12 cellular contexts compared by ENCODE assay signal in the genomic region with DNA sequence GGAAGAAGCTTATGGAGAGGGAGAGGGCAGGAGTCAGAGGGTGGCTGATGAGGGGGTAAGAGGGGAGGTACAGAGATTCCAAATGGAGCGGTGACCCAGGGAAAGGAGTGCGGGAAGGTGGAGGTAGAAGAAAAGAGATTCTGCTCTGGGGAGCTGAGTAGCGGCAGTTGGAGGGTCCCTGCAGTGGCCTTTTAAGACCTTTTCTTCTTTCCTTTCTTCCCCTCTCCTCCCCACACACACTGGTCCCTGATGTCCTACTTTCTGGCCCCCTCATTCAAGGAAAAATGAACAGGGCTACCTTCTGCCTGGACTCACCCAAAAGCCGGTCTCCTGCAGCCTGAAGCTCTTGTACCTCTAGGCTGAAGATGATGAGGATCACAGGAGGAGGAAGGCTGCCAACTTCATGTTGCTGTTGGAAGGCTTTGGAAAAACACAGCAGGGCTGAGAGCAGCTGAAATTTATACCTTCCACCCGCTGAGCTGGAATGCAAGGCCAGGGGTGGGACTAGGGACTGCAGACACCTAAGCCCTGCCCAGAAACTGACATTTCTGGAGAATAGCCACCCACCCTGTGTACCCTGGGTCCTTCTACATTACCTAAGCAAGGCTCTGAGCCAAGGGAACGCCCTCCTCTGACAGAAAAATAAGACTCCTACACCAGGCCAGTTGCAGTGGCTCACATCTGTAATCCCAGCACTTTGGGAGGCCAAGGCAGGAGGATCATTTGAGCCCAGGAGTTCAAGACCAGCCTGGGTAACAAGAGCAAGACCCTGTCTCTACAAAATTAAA. TPM values are rescaled to one million over a fixed set of nuclear protein-coding genes. Genes with fewer than 3 reads are reported as not detected.
DNase-seq lines count a peak whose midpoint lies in the region; ATAC-seq and TF ChIP-seq lines count a peak whose summit lies in the region.
"Had no signal": no experiment of that assay in that cellular context is flagged by ENCODE, and none has a peak within 500 bp of the region (broad histone marks: within the 10 kb centered on the region; RNA-seq: fewer than 3 reads in every experiment).

No MANE protein-coding gene starts in this region.

- peaks cover 0 to 5% (median 0%) of the 10 kb centered on the region in 7 donors for H3K4me1 Mint-ChIP-seq in naive thymus-derived CD4-positive, alpha-beta T cell
- no peaks in the 10 kb centered on the region for H3K4me1 Mint-ChIP-seq in T-helper 2 cell treated with Interferon-gamma antibody and Interleukin-4, amounts not matched to agents 5 μg/mL and 100 μg/mL, for 36 hours (ENCODE audit: low read depth)

- peaks cover 0 to 12% (median 6%) of the 10 kb centered on the region in 11 donors for H3K9me3 Mint-ChIP-seq in naive thymus-derived CD4-positive, alpha-beta T cell
- no peaks in the 10 kb centered on the region for H3K9me3 Mint-ChIP-seq in T-helper 2 cell treated with Interferon-gamma antibody and Interleukin-4, amounts not matched to agents 5 μg/mL and 100 μg/mL, for 36 hours

- peaks cover 21% of the 10 kb centered on the region for H3K79me2 ChIP-seq in osteoblast (ENCODE audit: insufficient read depth, low read length)
- no peaks in the 10 kb centered on the region for H3K79me2 ChIP-seq in MM.1S (ENCODE audit: low read length)

- POLR2A ChIA-PET in naive thymus-derived CD4-positive, alpha-beta T cell (lab: Charles Lee): no interaction called here

- peaks cover 0 to 32% (median 10%) of the 10 kb centered on the region in 5 donors for H3K27me3 Mint-ChIP-seq in naive thymus-derived CD4-positive, alpha-beta T cell
- peaks cover 29% of the 10 kb centered on the region for H3K27me3 Mint-ChIP-seq in T-helper 2 cell treated with Interferon-gamma antibody and Interleukin-4, amounts not matched to agents 5 μg/mL and 100 μg/mL, for 36 hours (ENCODE audit: low read depth)

- peak overlapping the region; percentile 44 for H3K4me2 ChIP-seq in osteoblast (ENCODE audit: insufficient read depth, low read length)
- no peak overlapping the region for H3K4me2 ChIP-seq in MM.1S (ENCODE audit: low read depth, low read length)

- peak overlapping the region; percentile 77 for H3K27ac ChIP-seq in osteoblast (ENCODE audit: low read depth, low read length)
- H3K27ac ChIP-seq in naive thymus-derived CD4-positive, alpha-beta T cell (ENCODE audit: low read depth, low read length): no peak overlapping the region
- H3K27ac ChIP-seq in MM.1S (ENCODE audit: low read length): no peak overlapping the region

- no peaks in the 10 kb centered on the region for H3K9me2 ChIP-seq in MM.1S (replicated peaks; ENCODE audit: insufficient read depth, low read length)

- DNase-seq in CD1c-positive myeloid dendritic cell (ENCODE audit: extremely low spot score) (peak; percentile 56), NCI-H2029 treated with DMSO at 0.1 percent for 48 hours (lab: John Stamatoyannopoulos, UW) (peak; percentile 11), dedifferentiated amniotic fluid mesenchymal stem cell (ENCODE audit: extremely low spot score) (peak; percentile 59), osteoblast (ENCODE audit: insufficient read length, low spot score, missing footprints) (no peak), MM.1S (no peak)
- no peak for DNase-seq in naive thymus-derived CD4-positive, alpha-beta T cell
- no peak for DNase-seq in T-helper 2 cell treated with Interferon-gamma antibody and Interleukin-4, amounts not matched to agents 5 μg/mL and 100 μg/mL, for 36 hours (ENCODE audit: low spot score)
- DNase-seq: activated CD4-positive, alpha-beta T cell treated with anti-CD3 and anti-CD28 coated beads for 1 hour; CD8-positive, alpha-beta T cell; naive thymus-derived CD8-positive, alpha-beta T cell had no signal

- H3K27me3 ChIP-seq in osteoblast (ENCODE audit: insufficient read depth, low read length) (no peaks in the 10 kb centered on the region), MM.1S (replicated peaks; ENCODE audit: insufficient read depth, low read length) (no peaks in the 10 kb centered on the region)
- no peaks in the 10 kb centered on the region for H3K27me3 ChIP-seq in naive thymus-derived CD4-positive, alpha-beta T cell (ENCODE audit: control insufficient read depth in 2 of 2, insufficient read depth in 2 of 2, low read length in 2 of 2)

- H4K20me1 ChIP-seq in osteoblast (ENCODE audit: insufficient read depth, low read length): no peaks in the 10 kb centered on the region
- H4K20me1 ChIP-seq in MM.1S (ENCODE audit: insufficient read depth, low read length): no peaks in the 10 kb centered on the region

- no peak for TF ChIP-seq CTCF in osteoblast (IDR thresholded peaks at IDR 0.05; ENCODE audit: extremely low read depth, low read depth, low read length)
- TF ChIP-seq CTCF in MM.1S (IDR thresholded peaks at IDR 0.05; ENCODE audit: low read length): no peak

- H3K4me3 Mint-ChIP-seq in naive thymus-derived CD4-positive, alpha-beta T cell: no peak overlapping the region
- H3K4me3 Mint-ChIP-seq in T-helper 2 cell treated with Interferon-gamma antibody and Interleukin-4, amounts not matched to agents 5 μg/mL and 100 μg/mL, for 36 hours: no peak overlapping the region
- H3K4me3 Mint-ChIP-seq: activated naive CD8-positive, alpha-beta T cell; CD8-positive, alpha-beta T cell had no signal

- H3K4me1 ChIP-seq in osteoblast (ENCODE audit: insufficient read depth, low read length) (peaks cover 49% of the 10 kb centered on the region), MM.1S (ENCODE audit: low read length) (peaks cover 11% of the 10 kb centered on the region)
- H3K4me1 ChIP-seq in naive thymus-derived CD4-positive, alpha-beta T cell (ENCODE audit: control insufficient read depth in 2 of 2, insufficient read depth in 2 of 2, low read length in 2 of 2): no peaks in the 10 kb centered on the region

- H3K9ac ChIP-seq in MM.1S (ENCODE audit: low read length): no peak overlapping the region

- no peaks in the 10 kb centered on the region for H3K9me3 ChIP-seq in osteoblast (ENCODE audit: low read depth, low read length)
- peaks cover 0 to 6% (median 0%) of the 10 kb centered on the region in 3 experiments for H3K9me3 ChIP-seq in naive thymus-derived CD4-positive, alpha-beta T cell (ENCODE audit: control insufficient read depth in 2 of 3, low read length in 3 of 3)
- no peaks in the 10 kb centered on the region for H3K9me3 ChIP-seq in MM.1S (replicated peaks; ENCODE audit: insufficient read depth, low read length)

- H3K4me3 ChIP-seq in osteoblast (ENCODE audit: insufficient read depth, low read length) (peak overlapping the region; percentile 47), MM.1S (ENCODE audit: low read length) (no peak overlapping the region)
- H3K4me3 ChIP-seq in naive thymus-derived CD4-positive, alpha-beta T cell (ENCODE audit: low read length): no peak overlapping the region

- no peak for ATAC-seq in naive thymus-derived CD4-positive, alpha-beta T cell
- ATAC-seq in HG03139 (IDR thresholded peaks at IDR 0.05; ENCODE audit: unreplicated experiment): no peak
- ATAC-seq: CD8-positive, alpha-beta T cell; naive thymus-derived CD8-positive, alpha-beta T cell had no signal

- H2AFZ ChIP-seq in osteoblast (ENCODE audit: low read length) (no peak overlapping the region), MM.1S (ENCODE audit: low read length) (no peak overlapping the region)

- H3K27ac Mint-ChIP-seq in naive thymus-derived CD4-positive, alpha-beta T cell: no peak overlapping the region
- H3K27ac Mint-ChIP-seq in T-helper 2 cell treated with Interferon-gamma antibody and Interleukin-4, amounts not matched to agents 5 μg/mL and 100 μg/mL, for 36 hours: no peak overlapping the region
- H3K27ac Mint-ChIP-seq: activated naive CD8-positive, alpha-beta T cell; CD8-positive, alpha-beta T cell had no signal

- H3K36me3 ChIP-seq in osteoblast (ENCODE audit: insufficient read depth, low read length) (peaks cover 7% of the 10 kb centered on the region), MM.1S (replicated peaks; ENCODE audit: insufficient read depth, low read length) (no peaks in the 10 kb centered on the region)
- no peaks in the 10 kb centered on the region for H3K36me3 ChIP-seq in naive thymus-derived CD4-positive, alpha-beta T cell (ENCODE audit: control insufficient read depth in 2 of 3, insufficient read depth in 3 of 3, low read length in 3 of 3)

- no peaks in the 10 kb centered on the region for H3F3A ChIP-seq in MM.1S (ENCODE audit: insufficient read depth, low read length)

- H3K36me3 Mint-ChIP-seq in naive thymus-derived CD4-positive, alpha-beta T cell: peaks cover 0 to 12% (median 0%) of the 10 kb centered on the region in 5 donors
- H3K36me3 Mint-ChIP-seq in T-helper 2 cell treated with Interferon-gamma antibody and Interleukin-4, amounts not matched to agents 5 μg/mL and 100 μg/mL, for 36 hours (ENCODE audit: low read depth): no peaks in the 10 kb centered on the region
- H3K36me3 Mint-ChIP-seq: activated naive CD8-positive, alpha-beta T cell; CD8-positive, alpha-beta T cell had no signal

- intact Hi-C loops in naive thymus-derived CD4-positive, alpha-beta T cell (cut with micrococcal nuclease): no loop called here

- CTCF ChIA-PET in naive thymus-derived CD4-positive, alpha-beta T cell (lab: Charles Lee): no interaction called here

RNA-seq across cellular contexts. Expression of a gene that starts 9.4 kb away (rescaled TPM):
- 20.9 and 23.2 TPM in 2 replicates for total RNA-seq in osteoblast
- 10 to 100 TPM; 16.9 to 34.7 (median 19.1) TPM for total RNA-seq in naive thymus-derived CD4-positive, alpha-beta T cell
- 10 to 100 TPM; 10.3 to 10.6 TPM for polyA plus RNA-seq in naive thymus-derived CD4-positive, alpha-beta T cell

Comparison
In these comparisons a context has a peak if more than half of its experiments do, and no peak if none do; other contexts are left out.
1. DNase-seq: peak in CD1c-positive myeloid dendritic cell (single experiment), NCI-H2029 treated with DMSO at 0.1 percent for 48 hours (single experiment) and dedifferentiated amniotic fluid mesenchymal stem cell (single experiment); none in osteoblast (single experiment), naive thymus-derived CD4-positive, alpha-beta T cell (0 of 9), MM.1S (single experiment) and T-helper 2 cell treated with Interferon-gamma antibody and Interleukin-4, amounts not matched to agents 5 μg/mL and 100 μg/mL, for 36 hours (single experiment).